8 cellular contexts compared by ENCODE assay signal in the genomic region with DNA sequence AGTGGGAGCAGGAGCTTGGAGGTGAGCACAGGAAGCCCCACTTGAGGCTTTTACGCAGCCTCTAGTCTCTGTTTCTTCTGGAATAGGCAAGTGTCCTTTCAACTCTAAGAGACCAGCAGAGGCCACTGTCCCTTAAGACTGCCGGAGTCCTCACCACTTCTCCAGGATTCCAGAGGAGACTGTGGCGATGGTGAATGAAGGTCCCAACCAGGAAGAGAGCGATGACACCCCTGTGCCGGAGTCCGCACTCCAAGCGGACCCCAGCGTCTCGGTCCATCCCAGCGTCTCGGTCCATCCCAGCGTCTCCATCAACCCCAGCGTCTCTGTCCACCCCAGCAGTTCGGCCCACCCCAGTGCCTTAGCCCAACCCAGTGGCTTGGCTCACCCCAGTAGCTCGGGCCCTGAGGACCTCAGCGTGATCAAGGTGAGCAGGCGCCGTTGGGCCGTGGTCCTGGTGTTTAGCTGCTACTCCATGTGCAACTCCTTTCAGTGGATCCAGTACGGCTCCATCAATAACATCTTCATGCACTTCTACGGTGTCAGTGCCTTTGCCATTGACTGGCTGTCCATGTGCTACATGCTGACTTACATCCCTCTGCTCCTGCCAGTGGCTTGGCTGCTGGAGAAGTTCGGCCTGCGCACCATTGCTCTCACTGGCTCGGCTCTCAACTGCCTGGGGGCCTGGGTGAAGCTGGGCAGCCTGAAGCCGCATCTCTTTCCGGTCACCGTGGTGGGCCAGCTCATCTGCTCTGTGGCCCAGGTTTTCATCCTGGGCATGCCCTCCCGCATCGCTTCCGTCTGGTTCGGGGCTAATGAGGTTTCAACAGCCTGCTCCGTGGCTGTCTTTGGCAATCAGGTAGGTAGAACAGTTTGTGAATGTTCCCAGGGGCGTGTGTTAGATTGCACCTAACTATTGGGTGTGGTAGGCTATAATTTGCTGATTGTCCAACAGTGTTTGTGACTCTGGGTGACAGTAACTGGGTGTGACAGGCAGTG. TPM values are rescaled to one million over a fixed set of nuclear protein-coding genes. Genes with fewer than 3 reads are reported as not detected.
A peak's percentile ranks its signal among the peaks of the same experiment; 100 is the strongest.
DNase-seq lines count a peak whose midpoint lies in the region; ATAC-seq and TF ChIP-seq lines count a peak whose summit lies in the region.

No MANE protein-coding gene starts in this region.

- CTCF ChIA-PET in activated CD8-positive, alpha-beta T cell treated with anti-CD3 and anti-CD28 coated beads for 36 hours (lab: Charles Lee) = interaction anchor here (1.0 to 12.0 kb wide), 12 partner anchors 8 to 400 kb away, joined by 3 to 281 read pairs (median 7); partner anchors contain the start of genes ERG28 and TTLL5

- H3K27me3 Mint-ChIP-seq in activated CD8-positive, alpha-beta T cell treated with anti-CD3 and anti-CD28 coated beads for 36 hours = peaks cover 3% of the 10 kb centered on the region

- intact Hi-C loops in activated CD8-positive, alpha-beta T cell treated with anti-CD3 and anti-CD28 coated beads for 36 hours (cut with micrococcal nuclease) = no loop called here
- intact Hi-C loops in sciatic nerve (cut with DNase I) = loop anchor here (1.0 kb wide), 1 partner anchor 74 kb away; no protein-coding TSS in a partner anchor

- DNase-seq in Caki2 (ENCODE audit: low read depth) (peak; percentile 76), hepatic stellate cell (ENCODE audit: low spot score) (peak; percentile 53), sciatic nerve (ENCODE audit: low spot score) (peak; percentile 64), COLO668 (lab: John Stamatoyannopoulos, UW; ENCODE audit: unreplicated experiment) (no peak), ureter (ENCODE audit: low spot score) (no peak)
- no peak for DNase-seq in activated CD8-positive, alpha-beta T cell treated with anti-CD3 and anti-CD28 coated beads for 36 hours

- peak; percentile 5 for ATAC-seq in HG02885 (IDR thresholded peaks at IDR 0.05; ENCODE audit: poor library complexity, unreplicated experiment)
- ATAC-seq in activated CD8-positive, alpha-beta T cell treated with anti-CD3 and anti-CD28 coated beads for 36 hours = peak; percentile 6
- peak; percentile 71 for ATAC-seq in sciatic nerve
- ATAC-seq in HG03354 (IDR thresholded peaks at IDR 0.05; ENCODE audit: poor library complexity, severe bottlenecking, unreplicated experiment) = no peak

- no peaks in the 10 kb centered on the region for H3K36me3 Mint-ChIP-seq in activated CD8-positive, alpha-beta T cell treated with anti-CD3 and anti-CD28 coated beads for 36 hours (ENCODE audit: low read depth)

- peaks cover 20% of the 10 kb centered on the region for H3K4me1 Mint-ChIP-seq in activated CD8-positive, alpha-beta T cell treated with anti-CD3 and anti-CD28 coated beads for 36 hours (ENCODE audit: low read depth)

- H3K9me3 Mint-ChIP-seq in activated CD8-positive, alpha-beta T cell treated with anti-CD3 and anti-CD28 coated beads for 36 hours = no peaks in the 10 kb centered on the region

- H3K27ac Mint-ChIP-seq in activated CD8-positive, alpha-beta T cell treated with anti-CD3 and anti-CD28 coated beads for 36 hours = no peak overlapping the region

- H3K4me3 Mint-ChIP-seq in activated CD8-positive, alpha-beta T cell treated with anti-CD3 and anti-CD28 coated beads for 36 hours = peak overlapping the region; percentile 77

- no peak for TF ChIP-seq CTCF in activated CD8-positive, alpha-beta T cell treated with anti-CD3 and anti-CD28 coated beads for 36 hours (IDR thresholded peaks at IDR 0.05)

- in situ Hi-C loops in Caki2 (cut with HindIII; ENCODE audit: low pct_unique_long_range_greater_than_20kb, low sequenced_read_pairs) = no loop called here

- POLR2A ChIA-PET in activated CD8-positive, alpha-beta T cell treated with anti-CD3 and anti-CD28 coated beads for 36 hours (lab: Charles Lee) = interaction anchor here (0.7 to 1.7 kb wide), 3 partner anchors 10 to 71 kb away, joined by 3 to 4 read pairs (median 3); no protein-coding TSS in a partner anchor

RNA-seq across cellular contexts. Expression of gene FLVCR2, which starts 0.7 kb away (rescaled TPM):
- 2.9 and 7.0 TPM in 2 replicates for total RNA-seq in Caki2 (2014; rRNA removed; shearing (Covaris generic); ENCODE audit: low replicate concordance)
- 1 to 10 TPM in 1 of 2 experiments, under 1 TPM in 1; 0.50 to 4.4 TPM for total RNA-seq in activated CD8-positive, alpha-beta T cell treated with anti-CD3 and anti-CD28 coated beads for 36 hours
- 56.4 TPM for total RNA-seq in sciatic nerve
- 6.9 TPM for total RNA-seq in ureter

RNA-seq across cellular contexts. Expression of gene BATF, which starts 56.8 kb away (rescaled TPM):
- not detected in 2 replicates for total RNA-seq in Caki2 (2014; rRNA removed; shearing (Covaris generic); ENCODE audit: low replicate concordance)
- total RNA-seq in activated CD8-positive, alpha-beta T cell treated with anti-CD3 and anti-CD28 coated beads for 36 hours = 10 to 100 TPM; 46.4 to 47.0 TPM
- total RNA-seq in sciatic nerve (1.7 TPM), ureter (19.4 TPM)

Comparison
In these comparisons a context has a peak if more than half of its experiments do, and no peak if none do; other contexts are left out.
1. DNase-seq: peak in Caki2 (single experiment), hepatic stellate cell (single experiment) and sciatic nerve (single experiment); none in activated CD8-positive, alpha-beta T cell treated with anti-CD3 and anti-CD28 coated beads for 36 hours (single experiment), COLO668 (single experiment) and ureter (single experiment).